In the genomic region with DNA sequence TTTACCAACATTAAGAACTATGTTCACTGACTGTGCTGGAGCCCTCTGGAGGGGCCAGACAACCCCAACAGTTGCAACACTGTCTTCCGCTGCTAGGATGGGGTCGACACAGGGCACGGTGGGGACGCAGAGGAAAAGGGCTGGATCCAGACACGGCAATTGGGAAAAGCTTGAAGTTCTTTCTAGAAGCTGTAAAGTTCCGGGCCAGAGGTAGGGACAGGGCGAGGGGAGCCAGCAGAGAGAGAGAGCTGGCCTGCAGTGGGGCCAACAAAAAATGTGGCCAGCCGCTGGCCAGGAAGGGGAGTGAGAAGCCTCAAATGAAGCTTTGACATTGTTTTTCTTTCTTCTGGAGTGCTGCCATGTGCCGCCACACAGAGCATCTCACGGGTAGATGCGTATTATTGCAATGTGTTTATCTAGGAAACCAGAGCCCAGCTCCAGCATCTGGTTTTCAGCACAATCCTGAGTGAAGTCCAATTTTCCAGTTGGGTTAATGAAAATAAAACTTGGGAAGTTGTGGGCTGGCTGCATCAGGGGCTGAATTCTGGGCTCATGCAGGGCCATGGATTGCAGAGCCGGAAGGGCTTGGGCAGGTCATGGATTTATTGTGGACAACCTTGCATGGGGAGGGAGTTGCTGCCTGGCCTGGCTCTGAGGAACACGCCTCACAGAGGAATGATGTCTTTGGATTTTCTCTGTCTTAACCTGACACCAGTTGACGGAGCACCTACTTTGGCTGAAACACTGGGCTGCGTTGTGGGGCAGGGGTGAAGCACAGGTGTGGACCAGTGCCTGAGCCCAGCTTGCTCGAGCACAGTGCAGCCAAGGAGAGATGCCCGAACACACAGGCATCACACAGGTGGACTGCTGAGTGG, we compare ENCODE assay signal across 11 cellular contexts.
DNase-seq lines count a peak whose midpoint lies in the region; ATAC-seq and TF ChIP-seq lines count a peak whose summit lies in the region.
"Had no signal": no experiment of that assay in that cellular context is flagged by ENCODE, and none has a peak within 500 bp of the region (broad histone marks: within the 10 kb centered on the region; RNA-seq: fewer than 3 reads in every experiment).

No MANE protein-coding gene starts in this region.

- peak overlapping the region; percentile 76 for H3K27ac ChIP-seq in lower lobe of right lung

- no peak overlapping the region for H3K4me3 ChIP-seq in choroid plexus epithelial cell (ENCODE audit: low read depth, low read length)
- no peak overlapping the region for H3K4me3 ChIP-seq in lower lobe of right lung

- peak; percentile 4 for DNase-seq in GOT3 (lab: John Stamatoyannopoulos, UW)
- DNase-seq in choroid plexus epithelial cell (ENCODE audit: low read depth), result peak; percentile 89
- no peak for DNase-seq in lower lobe of right lung
- peak; percentile 96 for DNase-seq in stromal cell of bone marrow (ENCODE audit: low read depth)
- DNase-seq in NCI-H748 treated with DMSO at 0.1 percent for 48 hours (lab: John Stamatoyannopoulos, UW), result no peak
- no peak for DNase-seq in NCI-H2107 (lab: John Stamatoyannopoulos, UW)
- DNase-seq in AML-193 (lab: John Stamatoyannopoulos, UW), result no peak
- no peak for DNase-seq in NCI-H1092 treated with DMSO at 0.1 percent for 48 hours (lab: John Stamatoyannopoulos, UW)
- DNase-seq: activated CD8-positive, alpha-beta T cell treated with anti-CD3 and anti-CD28 coated beads for 36 hours; central memory CD4-positive, alpha-beta T cell; SIG-M5 had no signal

- peak; percentile 53 to 68 for ATAC-seq in lower lobe of right lung
- ATAC-seq: activated CD8-positive, alpha-beta T cell treated with anti-CD3 and anti-CD28 coated beads for 36 hours had no signal

- H3K27me3 ChIP-seq in lower lobe of right lung (ENCODE audit: low read depth), result no peaks in the 10 kb centered on the region

- peaks cover 17% of the 10 kb centered on the region for H3K4me1 ChIP-seq in lower lobe of right lung

- H3K36me3 ChIP-seq in lower lobe of right lung, result no peaks in the 10 kb centered on the region

- intact Hi-C loops in lower lobe of right lung (cut with DNase I), result no loop called here

- H3K9me3 ChIP-seq in lower lobe of right lung, result no peaks in the 10 kb centered on the region

- TF ChIP-seq CTCF in choroid plexus epithelial cell (conservative IDR thresholded peaks at IDR 0.05; ENCODE audit: low read depth, low read length), result no peak
- TF ChIP-seq CTCF in lower lobe of right lung (IDR thresholded peaks at IDR 0.05), result no peak

Comparison
In these comparisons a context has a peak if more than half of its experiments do, and no peak if none do; other contexts are left out.
1. DNase-seq: peak in GOT3 (single experiment), choroid plexus epithelial cell (single experiment) and stromal cell of bone marrow (single experiment); none in lower lobe of right lung (single experiment), NCI-H748 treated with DMSO at 0.1 percent for 48 hours (single experiment), NCI-H2107 (single experiment), AML-193 (0 of 2) and NCI-H1092 treated with DMSO at 0.1 percent for 48 hours (single experiment).